33 cellular contexts compared by ENCODE assay signal in genomic region chrX:47752685-47753084, GRCh38.
"Had no signal": no experiment of that assay in that cellular context is flagged by ENCODE, and none has a peak within 500 bp of the region (broad histone marks: within the 10 kb centered on the region; RNA-seq: fewer than 3 reads in every experiment).

No MANE protein-coding gene starts in this region.

- H3K27ac ChIP-seq: ascending aorta, cardiac muscle cell, WERI-Rb-1 had no signal

- H3K9me3 ChIP-seq: ascending aorta had no signal

- DNase-seq: activated CD4-positive, alpha-beta memory T cell treated with anti-CD3 and anti-CD28 coated beads, Interleukin-2, amount 10 ng/mL, durations not matched to agents 7 days and 5 days; activated CD4-positive, alpha-beta T cell treated with anti-CD3 and anti-CD28 coated beads for 1 hour; activated CD4-positive, alpha-beta T cell treated with anti-CD3 and anti-CD28 coated beads for 36 hours; activated CD4-positive, alpha-beta T cell treated with anti-CD3 and anti-CD28 coated beads for 48 hours; activated CD4-positive, alpha-beta T cell treated with anti-CD3 and anti-CD28 coated beads, Interleukin-2, amount 10 ng/mL, durations not matched to agents 7 days and 5 days; activated CD4-positive, alpha-beta T cell treated with anti-CD3 and anti-CD28 coated beads, Interleukin-2, amount 50 U/mL, for 48 hours; activated CD4-positive, CD25-positive, alpha-beta regulatory T cell; activated CD8-positive, alpha-beta memory T cell treated with anti-CD3 and anti-CD28 coated beads for 24 hours; activated CD8-positive, alpha-beta memory T cell treated with anti-CD3 and anti-CD28 coated beads, Interleukin-2, amount 10 ng/mL, durations not matched to agents 7 days and 5 days; activated CD8-positive, alpha-beta memory T cell treated with anti-CD3 and anti-CD28 coated beads, Interleukin-2, amount 50 U/mL, for 48 hours; activated CD8-positive, alpha-beta T cell treated with anti-CD3 and anti-CD28 coated beads, Interleukin-2, amount 10 ng/mL, durations not matched to agents 7 days and 5 days; activated effector memory CD4-positive, alpha-beta T cell treated with Interleukin-2 at 50 U/mL for 16 hours; activated gamma-delta T cell; activated naive CD4-positive, alpha-beta T cell treated with anti-CD3 and anti-CD28 coated beads, Interleukin-2, amount 10 ng/mL, durations not matched to agents 7 days and 5 days; activated naive CD4-positive, alpha-beta T cell treated with Interleukin-2 at 50 U/mL for 16 hours; activated naive CD8-positive, alpha-beta T cell treated with anti-CD3 and anti-CD28 coated beads, Interleukin-2, amount 10 ng/mL, durations not matched to agents 7 days and 5 days; activated naive CD8-positive, alpha-beta T cell treated with anti-CD3 and anti-CD28 coated beads, Interleukin-2, amount 50 U/mL, for 24 hours; activated T-cell treated with anti-CD3 and anti-CD28 coated beads, Interleukin-2, amount 50 U/mL, for 24 hours; activated T-cell treated with anti-CD3 and anti-CD28 coated beads, Interleukin-2, amount 50 U/mL, for 48 hours; amygdala; anterior cingulate cortex; caudate nucleus; cerebellar nuclear complex; T-cell; T-helper 2 cell; T-helper 9 cell; WERI-Rb-1 had no signal

- H3K4me1 ChIP-seq: ascending aorta had no signal

- H3K4me3 ChIP-seq: ascending aorta, cardiac muscle cell had no signal

- H3K36me3 ChIP-seq: ascending aorta, cardiac muscle cell, WERI-Rb-1 had no signal

- ATAC-seq: activated CD4-positive, alpha-beta T cell treated with anti-CD3 and anti-CD28 coated beads for 36 hours; activated CD4-positive, CD25-positive, alpha-beta regulatory T cell treated with anti-CD3 and anti-CD28 coated beads, Interleukin-2, amount 50 U/mL, for 24 hours; activated CD8-positive, alpha-beta memory T cell treated with anti-CD3 and anti-CD28 coated beads, Interleukin-2, amount 10 ng/mL, durations not matched to agents 7 days and 5 days; activated CD8-positive, alpha-beta T cell treated with anti-CD3 and anti-CD28 coated beads, Interleukin-2, amount 10 ng/mL, durations not matched to agents 7 days and 5 days; activated naive CD8-positive, alpha-beta T cell treated with anti-CD3 and anti-CD28 coated beads, Interleukin-2, amount 50 U/mL, for 24 hours; T-cell; WTC11 had no signal

- FAIRE-seq: bronchial epithelial cell, TTC549 had no signal

- H3K27me3 ChIP-seq: ascending aorta, cardiac muscle cell had no signal
